ENCODE assay signal across 1 cellular context in genomic region chr7:133401225-133401624, GRCh38.
TF ChIP-seq lines count a peak whose summit lies in the region.

No MANE protein-coding gene starts in this region.

TF ChIP-seq in GM12878, 131 proteins besides CTCF, POLR2A, EP300 and RAD21 (continued from another document):
- TF ChIP-seq ZNF384 (IDR thresholded peaks at IDR 0.05; ENCODE audit: borderline replicate concordance, low read depth, low read length) (no peak), KDM1A (IDR thresholded peaks at IDR 0.05; ENCODE audit: borderline replicate concordance) (no peak), PAX8 (IDR thresholded peaks at IDR 0.05) (no peak), SMAD5 (IDR thresholded peaks at IDR 0.05; ENCODE audit: low read depth) (no peak), RAD51 (IDR thresholded peaks at IDR 0.05) (no peak)
- TF ChIP-seq, protein P1, sequence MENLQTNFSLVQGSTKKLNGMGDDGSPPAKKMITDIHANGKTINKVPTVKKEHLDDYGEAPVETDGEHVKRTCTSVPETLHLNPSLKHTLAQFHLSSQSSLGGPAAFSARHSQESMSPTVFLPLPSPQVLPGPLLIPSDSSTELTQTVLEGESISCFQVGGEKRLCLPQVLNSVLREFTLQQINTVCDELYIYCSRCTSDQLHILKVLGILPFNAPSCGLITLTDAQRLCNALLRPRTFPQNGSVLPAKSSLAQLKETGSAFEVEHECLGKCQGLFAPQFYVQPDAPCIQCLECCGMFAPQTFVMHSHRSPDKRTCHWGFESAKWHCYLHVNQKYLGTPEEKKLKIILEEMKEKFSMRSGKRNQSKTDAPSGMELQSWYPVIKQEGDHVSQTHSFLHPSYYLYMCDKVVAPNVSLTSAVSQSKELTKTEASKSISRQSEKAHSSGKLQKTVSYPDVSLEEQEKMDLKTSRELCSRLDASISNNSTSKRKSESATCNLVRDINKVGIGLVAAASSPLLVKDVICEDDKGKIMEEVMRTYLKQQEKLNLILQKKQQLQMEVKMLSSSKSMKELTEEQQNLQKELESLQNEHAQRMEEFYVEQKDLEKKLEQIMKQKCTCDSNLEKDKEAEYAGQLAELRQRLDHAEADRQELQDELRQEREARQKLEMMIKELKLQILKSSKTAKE (IDR thresholded peaks at IDR 0.05; ENCODE audit: low read depth, poor library complexity, severe bottlenecking) = no peak
